18 cellular contexts compared by ENCODE assay signal in genomic region chr9:73441890-73442818, GRCh38.
DNase-seq lines count a peak whose midpoint lies in the region; ATAC-seq and TF ChIP-seq lines count a peak whose summit lies in the region.
"Had no signal": no experiment of that assay in that cellular context is flagged by ENCODE, and none has a peak within 500 bp of the region (broad histone marks: within the 10 kb centered on the region; RNA-seq: fewer than 3 reads in every experiment).

No MANE protein-coding gene starts in this region.

- H3K9me3 ChIP-seq in iPS DF 6.9 (ENCODE audit: control insufficient read depth, insufficient read depth, low read length) = no peaks in the 10 kb centered on the region
- H3K9me3 ChIP-seq in ovary = no peaks in the 10 kb centered on the region
- H3K9me3 ChIP-seq: BLaER1, spleen had no signal

- ATAC-seq in GM21367 (IDR thresholded peaks at IDR 0.05; ENCODE audit: unreplicated experiment) = no peak
- ATAC-seq: HCT116; PC-3; SK-N-SH treated with all-trans-retinoic acid at 6 μM for 48 hours; stimulated activated naive CD8-positive, alpha-beta T cell treated with anti-CD3 and anti-CD28 coated beads, Interleukin-15, Interleukin-2, amounts not matched to agents 100 U/mL and 50 U/mL, for 24 hours had no signal

- H3K4me3 ChIP-seq in iPS DF 6.9 (ENCODE audit: low read length) = no peak overlapping the region
- H3K4me3 ChIP-seq in retinal pigment epithelial cell (ENCODE audit: low read length) = no peak overlapping the region
- H3K4me3 ChIP-seq in ovary = no peak overlapping the region
- H3K4me3 ChIP-seq: BLaER1, spleen had no signal

- TF ChIP-seq CTCF in retinal pigment epithelial cell (conservative IDR thresholded peaks at IDR 0.05; ENCODE audit: low read depth, low read length) (no peak), ovary (IDR thresholded peaks at IDR 0.05) (no peak)

- no peaks in the 10 kb centered on the region for H3K36me3 ChIP-seq in iPS DF 6.9 (ENCODE audit: control insufficient read depth, insufficient read depth, low read length)
- H3K36me3 ChIP-seq in ovary = no peaks in the 10 kb centered on the region
- H3K36me3 ChIP-seq: BLaER1, spleen had no signal

- intact Hi-C loops in ovary (cut with DNase I) = no loop called here

- H3K27ac ChIP-seq in iPS DF 6.9 (ENCODE audit: low read length) = no peak overlapping the region
- no peak overlapping the region for H3K27ac ChIP-seq in ovary
- H3K27ac ChIP-seq: BLaER1, KMS-11, spleen had no signal

- no CpG with 5 or more reads among the region's 5 CpGs for WGBS in iPS DF 6.9 (ENCODE audit: insufficient coverage, insufficient read length)
- 64 to 73% (median 70%) methylated on average over 5 of the region's 5 CpGs for WGBS in ovary, 3 donors

- no peaks in the 10 kb centered on the region for H3K27me3 ChIP-seq in iPS DF 6.9 (ENCODE audit: control insufficient read depth, insufficient read depth, low read length)
- H3K27me3 ChIP-seq in ovary = no peaks in the 10 kb centered on the region
- H3K27me3 ChIP-seq: BLaER1, spleen had no signal

- H3K4me1 ChIP-seq in iPS DF 6.9 (ENCODE audit: control insufficient read depth, insufficient read depth, low read length) (no peaks in the 10 kb centered on the region), ovary (ENCODE audit: insufficient read depth) (no peaks in the 10 kb centered on the region)
- H3K4me1 ChIP-seq: spleen had no signal

- DNase-seq in HS-5 (ENCODE audit: low read depth) (peak; percentile 62), astrocyte of the hippocampus (ENCODE audit: low read depth, low spot score) (peak; percentile 70), iPS DF 6.9 (ENCODE audit: low read depth, low spot score) (peak; percentile 39), retinal pigment epithelial cell (ENCODE audit: low read depth) (peak; percentile 62), SW 1271 (lab: John Stamatoyannopoulos, UW) (no peak), ovary (no peak)
- DNase-seq: activated CD4-positive, alpha-beta T cell treated with anti-CD3 and anti-CD28 coated beads, Interleukin-2, amount 50 U/mL, for 4 hours; activated T-cell treated with anti-CD3 and anti-CD28 coated beads, Interleukin-2, amount 50 U/mL, for 48 hours; NCI-H1930; NCI-H524; PC-3; spleen; stimulated activated naive CD8-positive, alpha-beta T cell treated with anti-CD3 and anti-CD28 coated beads, Interleukin-15, Interleukin-2, amounts not matched to agents 100 U/mL and 50 U/mL, for 24 hours had no signal

- TF ChIP-seq POLR2A in ovary (IDR thresholded peaks at IDR 0.05) = no peak

- no peak for TF ChIP-seq EP300 in ovary (IDR thresholded peaks at IDR 0.05)

Comparison
In these comparisons a context has a peak if more than half of its experiments do, and no peak if none do; other contexts are left out.
1. DNase-seq: peak in HS-5 (single experiment), astrocyte of the hippocampus (single experiment), iPS DF 6.9 (single experiment) and retinal pigment epithelial cell (single experiment); none in SW 1271 (0 of 2) and ovary (0 of 5).